Comparison of ENCODE assay signal across 1 cellular context in the genomic region with DNA sequence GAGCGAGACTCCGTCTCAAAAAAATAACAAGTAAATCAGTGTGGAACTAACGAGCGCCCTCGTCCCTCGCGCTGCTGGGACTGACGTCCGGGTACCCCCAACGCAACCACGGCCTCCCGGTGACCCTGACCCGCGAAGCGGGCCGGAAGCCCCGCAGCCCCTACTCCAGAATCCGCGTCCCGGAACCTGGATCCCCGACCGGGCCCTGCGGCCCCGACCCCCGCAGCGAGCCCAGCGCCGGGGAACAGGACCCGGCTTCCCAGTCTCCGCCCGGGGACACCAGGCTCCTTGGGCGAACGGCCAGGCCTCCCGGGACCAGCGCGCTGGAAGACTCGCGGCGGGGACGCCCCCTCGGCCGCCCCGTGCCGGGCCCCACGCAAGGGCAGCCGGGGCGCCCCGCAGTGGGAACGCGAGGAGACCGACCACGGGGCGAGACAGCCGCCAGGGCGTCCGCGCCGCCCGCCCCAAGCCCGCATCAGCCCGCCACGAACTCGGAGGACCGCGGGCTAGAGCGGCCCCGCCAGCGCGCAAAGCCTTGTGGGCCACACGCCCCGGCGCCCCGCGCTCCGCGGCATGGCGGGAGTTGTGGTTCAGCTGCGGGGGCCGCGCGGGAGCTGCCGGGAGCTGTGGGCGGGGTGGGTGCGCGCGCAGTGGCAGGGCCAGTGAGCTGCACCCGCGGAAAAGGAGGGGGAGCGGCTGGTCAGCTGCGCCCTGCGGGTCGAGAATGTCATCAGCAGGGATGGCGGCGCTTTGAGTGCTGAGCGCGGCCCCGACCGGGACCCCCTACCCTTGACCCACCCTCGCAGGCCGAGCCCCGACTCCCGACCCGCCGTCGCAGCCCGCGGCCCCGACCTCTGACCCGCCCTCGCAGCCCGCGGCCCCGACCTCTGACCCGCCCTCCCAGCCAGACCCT.
TF ChIP-seq lines count a peak whose summit lies in the region.

No MANE protein-coding gene starts in this region.

TF ChIP-seq in WTC11, 78 proteins besides CTCF, POLR2A, EP300 and RAD21 (continued from another document):
- TF ChIP-seq, protein P1, sequence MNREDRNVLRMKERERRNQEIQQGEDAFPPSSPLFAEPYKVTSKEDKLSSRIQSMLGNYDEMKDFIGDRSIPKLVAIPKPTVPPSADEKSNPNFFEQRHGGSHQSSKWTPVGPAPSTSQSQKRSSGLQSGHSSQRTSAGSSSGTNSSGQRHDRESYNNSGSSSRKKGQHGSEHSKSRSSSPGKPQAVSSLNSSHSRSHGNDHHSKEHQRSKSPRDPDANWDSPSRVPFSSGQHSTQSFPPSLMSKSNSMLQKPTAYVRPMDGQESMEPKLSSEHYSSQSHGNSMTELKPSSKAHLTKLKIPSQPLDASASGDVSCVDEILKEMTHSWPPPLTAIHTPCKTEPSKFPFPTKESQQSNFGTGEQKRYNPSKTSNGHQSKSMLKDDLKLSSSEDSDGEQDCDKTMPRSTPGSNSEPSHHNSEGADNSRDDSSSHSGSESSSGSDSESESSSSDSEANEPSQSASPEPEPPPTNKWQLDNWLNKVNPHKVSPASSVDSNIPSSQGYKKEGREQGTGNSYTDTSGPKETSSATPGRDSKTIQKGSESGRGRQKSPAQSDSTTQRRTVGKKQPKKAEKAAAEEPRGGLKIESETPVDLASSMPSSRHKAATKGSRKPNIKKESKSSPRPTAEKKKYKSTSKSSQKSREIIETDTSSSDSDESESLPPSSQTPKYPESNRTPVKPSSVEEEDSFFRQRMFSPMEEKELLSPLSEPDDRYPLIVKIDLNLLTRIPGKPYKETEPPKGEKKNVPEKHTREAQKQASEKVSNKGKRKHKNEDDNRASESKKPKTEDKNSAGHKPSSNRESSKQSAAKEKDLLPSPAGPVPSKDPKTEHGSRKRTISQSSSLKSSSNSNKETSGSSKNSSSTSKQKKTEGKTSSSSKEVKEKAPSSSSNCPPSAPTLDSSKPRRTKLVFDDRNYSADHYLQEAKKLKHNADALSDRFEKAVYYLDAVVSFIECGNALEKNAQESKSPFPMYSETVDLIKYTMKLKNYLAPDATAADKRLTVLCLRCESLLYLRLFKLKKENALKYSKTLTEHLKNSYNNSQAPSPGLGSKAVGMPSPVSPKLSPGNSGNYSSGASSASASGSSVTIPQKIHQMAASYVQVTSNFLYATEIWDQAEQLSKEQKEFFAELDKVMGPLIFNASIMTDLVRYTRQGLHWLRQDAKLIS (CRISPR knock-in tag; IDR thresholded peaks at IDR 0.05; ENCODE audit: borderline replicate concordance) = no peak
- TF ChIP-seq, protein P2, sequence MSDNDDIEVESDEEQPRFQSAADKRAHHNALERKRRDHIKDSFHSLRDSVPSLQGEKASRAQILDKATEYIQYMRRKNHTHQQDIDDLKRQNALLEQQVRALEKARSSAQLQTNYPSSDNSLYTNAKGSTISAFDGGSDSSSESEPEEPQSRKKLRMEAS (CRISPR knock-in tag; IDR thresholded peaks at IDR 0.05) = no peak
- TF ChIP-seq OVOL2 (CRISPR knock-in tag; IDR thresholded peaks at IDR 0.05; ENCODE audit: borderline replicate concordance) = no peak
